10 cellular contexts compared by ENCODE assay signal in genomic region chr12:78865297-78865955, GRCh38. TPM values are rescaled to one million over a fixed set of nuclear protein-coding genes. Genes with fewer than 3 reads are reported as not detected.
A peak's percentile ranks its signal among the peaks of the same experiment; 100 is the strongest.
DNase-seq lines count a peak whose midpoint lies in the region; ATAC-seq and TF ChIP-seq lines count a peak whose summit lies in the region.
"Had no signal": no experiment of that assay in that cellular context is flagged by ENCODE, and none has a peak within 500 bp of the region (broad histone marks: within the 10 kb centered on the region; RNA-seq: fewer than 3 reads in every experiment).

No MANE protein-coding gene starts in this region.

- H3K27me3 ChIP-seq in GM23338 (ENCODE audit: insufficient read depth) (no peaks in the 10 kb centered on the region), esophagus squamous epithelium (peaks cover 0 to 34% (median 0%) of the 10 kb centered on the region in 4 donors)

- peaks cover 44% of the 10 kb centered on the region for H3K4me1 Mint-ChIP-seq in GM23338

- no peaks in the 10 kb centered on the region for H3K9me3 Mint-ChIP-seq in GM23338

- H3K9me2 ChIP-seq in GM23338 (ENCODE audit: insufficient read depth), result no peaks in the 10 kb centered on the region

- H3K4me3 ChIP-seq in GM23338 (peak overlapping the region; percentile 78), esophagus squamous epithelium (peak overlapping the region in 3 of 4 donors; percentile 37 to 65 (median 44))

- peaks cover 2% of the 10 kb centered on the region for H3K27me3 Mint-ChIP-seq in GM23338 (ENCODE audit: insufficient read depth, low read depth, poor library complexity)

- no peak for TF ChIP-seq POLR2A in esophagus squamous epithelium (IDR thresholded peaks at IDR 0.05)

- H3K4me2 ChIP-seq in GM23338, result peak overlapping the region; percentile 64

- H4K20me1 ChIP-seq in GM23338 (replicated peaks; ENCODE audit: insufficient read depth), result peaks cover 16% of the 10 kb centered on the region

- peaks cover 56% of the 10 kb centered on the region for H3K79me2 ChIP-seq in GM23338 (replicated peaks; ENCODE audit: insufficient read depth)

- H3K27ac ChIP-seq in GM23338 (ENCODE audit: low read depth) (0 out of 2 replicates have a peak overlapping the region, but pooled peaks have one; percentile 10), esophagus squamous epithelium (no peak overlapping the region)

- H3K9me3 ChIP-seq in esophagus squamous epithelium, result no peaks in the 10 kb centered on the region

- WGBS in esophagus squamous epithelium, 2 donors, result 18 to 29% methylated on average over 8 to 10 of the region's 11 CpGs

- ATAC-seq in GM23338 (peak; percentile 9), HG02763 (IDR thresholded peaks at IDR 0.05; ENCODE audit: unreplicated experiment) (no peak)

- H3K27ac Mint-ChIP-seq in GM23338, result peak overlapping the region; percentile 89
- H3K27ac Mint-ChIP-seq: activated naive CD8-positive, alpha-beta T cell had no signal

- no peak for TF ChIP-seq CTCF in GM23338 (conservative IDR thresholded peaks at IDR 0.05; ENCODE audit: low read depth in 2 of 2)
- TF ChIP-seq CTCF in esophagus squamous epithelium (IDR thresholded peaks at IDR 0.05), result no peak

- no peaks in the 10 kb centered on the region; the same call in 2 of the 3 replicates for H3K36me3 Mint-ChIP-seq in GM23338 (ENCODE audit: low read depth)
- H3K36me3 Mint-ChIP-seq: activated naive CD8-positive, alpha-beta T cell had no signal

- H3K4me1 ChIP-seq in GM23338 (ENCODE audit: insufficient read depth) (peaks cover 49% of the 10 kb centered on the region), esophagus squamous epithelium (peaks cover 0 to 23% (median 4%) of the 10 kb centered on the region in 3 donors)

- intact Hi-C loops in esophagus squamous epithelium (cut with DNase I), result no loop called here

- H3K36me3 ChIP-seq in GM23338 (ENCODE audit: insufficient read depth) (no peaks in the 10 kb centered on the region), esophagus squamous epithelium (no peaks in the 10 kb centered on the region)

- no peaks in the 10 kb centered on the region for H3F3A ChIP-seq in GM23338 (replicated peaks; ENCODE audit: low read depth)

- DNase-seq in GM23338 (ENCODE audit: low spot score) (peak; percentile 37), NCI-H748 treated with DMSO at 0.1 percent for 48 hours (lab: John Stamatoyannopoulos, UW) (peak; percentile 21), esophagus squamous epithelium (lab: John Stamatoyannopoulos, UW) (no peak), retina (peak; percentile 62), NOMO-1 (lab: John Stamatoyannopoulos, UW; ENCODE audit: unreplicated experiment in 2 of 2) (no peak), SKM-1 (lab: John Stamatoyannopoulos, UW; ENCODE audit: unreplicated experiment) (no peak)
- DNase-seq in stimulated activated naive CD4-positive, alpha-beta T cell treated with Interleukin-2 at 50 U/mL for 16 hours (lab: John Stamatoyannopoulos, UW), result no peak

- H2AFZ ChIP-seq in GM23338, result no peak overlapping the region

- H3K4me3 Mint-ChIP-seq in GM23338, result peak overlapping the region; percentile 99
- H3K4me3 Mint-ChIP-seq: activated naive CD8-positive, alpha-beta T cell had no signal

TF ChIP-seq in GM23338, 12 proteins besides CTCF, POLR2A, EP300 and RAD21:
- TF ChIP-seq EZH2 (IDR thresholded peaks at IDR 0.05; ENCODE audit: low read depth, unreplicated experiment) (no peak), STAT1 (IDR thresholded peaks at IDR 0.05; ENCODE audit: unreplicated experiment) (no peak)

RNA-seq across cellular contexts. Expression of gene SYT1, which starts 0.9 kb away (rescaled TPM):
- 37.9 and 48.7 TPM in 2 replicates for total RNA-seq in GM23338 (2014; rRNA removed; shearing (Covaris generic))
- polyA plus RNA-seq in GM23338 (2016; fragmentation: Nextera tagmentation; extraction: Ambion mirVana), result 47.6 and 51.7 TPM in 2 replicates
- total RNA-seq in esophagus squamous epithelium, result 1 to 10 TPM in 1 of 4 donors, under 1 TPM in 1, not detected in 2; 0.26 to 2.7 TPM
- total RNA-seq: SK-MEL-5 had no signal

Comparison
In these comparisons a context has a peak if more than half of its experiments do, and no peak if none do; other contexts are left out.
1. DNase-seq: peak in GM23338 (single experiment), NCI-H748 treated with DMSO at 0.1 percent for 48 hours (single experiment) and retina (single experiment); none in esophagus squamous epithelium (single experiment), NOMO-1 (0 of 2), stimulated activated naive CD4-positive, alpha-beta T cell treated with Interleukin-2 at 50 U/mL for 16 hours (single experiment) and SKM-1 (single experiment).
2. RNA of gene SYT1, which starts 0.9 kb away (total RNA-seq): 37.9 to 48.7 TPM in GM23338; 0.26 to 2.7 TPM in esophagus squamous epithelium; every median in the first group is over 10 times any median in the second.